In the genomic region with DNA sequence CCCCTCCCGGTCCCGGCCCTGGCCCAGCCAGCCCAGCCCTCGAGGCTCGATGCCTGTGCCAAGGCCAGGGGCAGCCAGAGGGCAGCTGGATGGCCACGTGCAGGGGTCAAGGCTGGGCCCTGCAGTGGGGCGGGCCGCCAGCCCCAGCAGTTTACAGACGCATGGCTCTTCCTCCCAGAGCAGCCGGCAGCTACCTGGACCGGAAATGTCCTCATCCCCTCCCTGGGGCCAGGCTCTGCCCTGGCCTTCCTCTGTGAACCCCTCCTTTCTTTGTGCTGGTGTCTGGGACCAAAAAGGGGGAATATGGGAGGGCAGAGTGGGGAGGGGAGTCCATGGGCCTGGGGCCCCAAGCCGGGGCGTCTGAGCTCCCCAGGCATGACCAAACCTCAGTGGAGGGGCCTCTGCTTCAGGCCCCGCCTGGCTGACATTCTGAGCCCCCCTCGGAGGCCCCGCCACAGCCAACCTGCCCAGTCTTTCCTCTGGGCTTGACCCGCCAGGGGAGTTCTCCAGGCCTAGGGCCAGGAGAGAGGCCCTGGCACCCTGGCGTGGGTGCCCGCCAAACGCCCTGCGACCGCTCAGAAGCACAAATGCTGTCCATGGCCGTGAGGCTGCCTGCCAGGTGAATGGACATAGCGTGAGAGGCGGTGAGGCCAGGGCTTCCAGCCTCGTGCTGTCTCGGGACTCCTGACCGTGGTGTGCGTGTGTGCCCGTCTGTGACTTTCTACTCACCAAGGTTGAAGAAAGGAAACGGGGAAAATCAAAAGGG, we compare ENCODE assay signal across 15 cellular contexts. TPM values are rescaled to one million over a fixed set of nuclear protein-coding genes. Genes with fewer than 3 reads are reported as not detected.
DNase-seq lines count a peak whose midpoint lies in the region; ATAC-seq, FAIRE-seq and TF ChIP-seq lines count a peak whose summit lies in the region.
"Had no signal": no experiment of that assay in that cellular context is flagged by ENCODE, and none has a peak within 500 bp of the region (broad histone marks: within the 10 kb centered on the region; RNA-seq: fewer than 3 reads in every experiment).

No MANE protein-coding gene starts in this region.

- H3K4me1 Mint-ChIP-seq in nephron progenitor cell, result no peaks in the 10 kb centered on the region
- H3K4me1 Mint-ChIP-seq: neural crest cell had no signal

- no peak for FAIRE-seq in RCC 7860 (lab: Jason Lieb, UNC)
- FAIRE-seq: GM18507, H54 had no signal

- H3K4me3 Mint-ChIP-seq in nephron progenitor cell, result no peak overlapping the region
- H3K4me3 Mint-ChIP-seq: neural crest cell had no signal

- intact Hi-C loops in left cardiac atrium (cut with DNase I), result no loop called here

- no peak for TF ChIP-seq CTCF in nephron progenitor cell (IDR thresholded peaks at IDR 0.05)

- no peak overlapping the region for H3K27ac ChIP-seq in BLaER1
- H3K27ac ChIP-seq: SK-N-MC, suprapubic skin had no signal

- in situ Hi-C loops in SK-MEL-5 (cut with HindIII; ENCODE audit: low pct_unique_long_range_greater_than_20kb, low sequenced_read_pairs), result no loop called here

- ATAC-seq in left cardiac atrium, result peak; percentile 40 to 71

- H3K9ac ChIP-seq in BLaER1, result no peak overlapping the region

- peak; percentile 48 for DNase-seq in SK-MEL-5 (ENCODE audit: low read depth, low spot score)
- DNase-seq in left cardiac atrium, result peak; percentile 70
- no peak for DNase-seq in nephron progenitor cell
- DNase-seq in LoVo (ENCODE audit: low spot score), result no peak
- no peak for DNase-seq in activated naive CD4-positive, alpha-beta T cell treated with anti-CD3 and anti-CD28 coated beads, Interleukin-2, amount 50 U/mL, for 16 hours
- no peak for DNase-seq in RCC 7860 (ENCODE audit: low spot score)
- no peak for DNase-seq in NCI-H524 (lab: John Stamatoyannopoulos, UW)
- DNase-seq: activated effector memory CD4-positive, alpha-beta T cell treated with Interleukin-2 at 50 U/mL for 16 hours; GF-D8 had no signal

- H4K20me1 ChIP-seq in BLaER1, result peaks cover 70% of the 10 kb centered on the region

- H3K27ac Mint-ChIP-seq in nephron progenitor cell, result peak overlapping the region; percentile 71

- no peak overlapping the region for H3K4me3 ChIP-seq in BLaER1
- H3K4me3 ChIP-seq: SK-N-MC, suprapubic skin had no signal

- H3K36me3 Mint-ChIP-seq in nephron progenitor cell (ENCODE audit: low read depth), result no peaks in the 10 kb centered on the region

- H3K36me3 ChIP-seq in BLaER1, result peaks cover 54% of the 10 kb centered on the region

- H3K27me3 Mint-ChIP-seq in nephron progenitor cell (ENCODE audit: low read depth, poor library complexity), result peaks cover 3% of the 10 kb centered on the region

- no peaks in the 10 kb centered on the region for H3K27me3 ChIP-seq in BLaER1
- H3K27me3 ChIP-seq: suprapubic skin had no signal

- H3K9me3 Mint-ChIP-seq in nephron progenitor cell, result no peaks in the 10 kb centered on the region
- H3K9me3 Mint-ChIP-seq: neural crest cell had no signal

- H3K4me1 ChIP-seq in BLaER1, result peaks cover 80% of the 10 kb centered on the region

- 0 out of 2 replicates have a peak overlapping the region, but pooled peaks have one; percentile 12 for H3K4me2 ChIP-seq in BLaER1

- no peaks in the 10 kb centered on the region for H3K9me3 ChIP-seq in BLaER1
- H3K9me3 ChIP-seq: suprapubic skin had no signal

RNA-seq across cellular contexts. Expression of gene AMZ1, which starts 24.7 kb away (rescaled TPM):
- 0.53 and 1.8 TPM in 2 replicates for total RNA-seq in SK-MEL-5 (2014; rRNA removed; shearing (Covaris generic))
- polyA plus RNA-seq in SK-MEL-5 (2015; cell fraction: cytosol; rRNA removed), result 0.77 and 1.1 TPM in 2 replicates
- 3.8 and 4.5 TPM in 2 replicates for polyA plus RNA-seq in SK-MEL-5 (2015; cell fraction: nucleus; rRNA removed)
- under 1 TPM; 0.27 to 0.34 TPM for total RNA-seq in left cardiac atrium
- total RNA-seq: neural crest cell had no signal

RNA-seq across cellular contexts. Expression of gene TTYH3, which starts 31.5 kb away (rescaled TPM):
- 156 and 169 TPM in 2 replicates for total RNA-seq in SK-MEL-5 (2014; rRNA removed; shearing (Covaris generic))
- 1,380 and 1,624 TPM in 2 replicates for polyA plus RNA-seq in SK-MEL-5 (2015; cell fraction: cytosol; rRNA removed)
- polyA plus RNA-seq in SK-MEL-5 (2015; cell fraction: nucleus; rRNA removed), result 735 and 798 TPM in 2 replicates
- 10 to 100 TPM; 30.3 to 38.7 TPM for total RNA-seq in left cardiac atrium

Comparison
In these comparisons a context has a peak if more than half of its experiments do, and no peak if none do; other contexts are left out.
1. DNase-seq: peak in SK-MEL-5 (single experiment) and left cardiac atrium (single experiment); none in nephron progenitor cell (single experiment), LoVo (single experiment), activated naive CD4-positive, alpha-beta T cell treated with anti-CD3 and anti-CD28 coated beads, Interleukin-2, amount 50 U/mL, for 16 hours (single experiment), RCC 7860 (single experiment) and NCI-H524 (0 of 2).